Comparison of ENCODE assay signal across 43 cellular contexts in genomic region chr17:74595037-74595436, GRCh38. TPM values are rescaled to one million over a fixed set of nuclear protein-coding genes. Genes with fewer than 3 reads are reported as not detected.
"Had no signal": no experiment of that assay in that cellular context is flagged by ENCODE, and none has a peak within 500 bp of the region (broad histone marks: within the 10 kb centered on the region; RNA-seq: fewer than 3 reads in every experiment).

No MANE protein-coding gene starts in this region.

- H3K27ac ChIP-seq: adrenal gland, ascending aorta, body of pancreas, brain microvascular endothelial cell, breast epithelium, cardiac muscle cell had no signal

- ATAC-seq: activated naive CD4-positive, alpha-beta T cell treated with anti-CD3 and anti-CD28 coated beads, Interleukin-2, amount 50 U/mL, for 72 hours; activated naive CD8-positive, alpha-beta T cell treated with anti-CD3 and anti-CD28 coated beads, Interleukin-2, amount 50 U/mL, for 24 hours; activated T-cell treated with anti-CD3 and anti-CD28 coated beads, Interleukin-2, amount 50 U/mL, for 4 hours; activated T-cell treated with anti-CD3 and anti-CD28 coated beads, Interleukin-2, amount 50 U/mL, for 72 hours; activated T-helper 17 cell treated with anti-CD3 and anti-CD28 coated beads, Interleukin-2, amount 50 U/mL, for 72 hours; body of pancreas had no signal

- H3K4me3 ChIP-seq: adrenal gland, ascending aorta, body of pancreas, breast epithelium, cardiac muscle cell had no signal

- H3K4me3 Mint-ChIP-seq: activated naive CD4-positive, alpha-beta T cell treated with anti-CD3 and anti-CD28 coated beads for 36 hours; activated naive CD4-positive, alpha-beta T cell treated with anti-CD3 and anti-CD28 coated beads, Interleukin-2, amount 10 ng/mL, durations not matched to agents 7 days and 5 days; activated naive CD4-positive, alpha-beta T cell treated with anti-CD3 and anti-CD28 coated beads, Interleukin-2, amount 50 U/mL, for 24 hours; activated naive CD8-positive, alpha-beta T cell; activated naive CD8-positive, alpha-beta T cell treated with anti-CD3 and anti-CD28 coated beads for 36 hours; activated naive CD8-positive, alpha-beta T cell treated with anti-CD3 and anti-CD28 coated beads, Interleukin-2, amount 10 ng/mL, durations not matched to agents 7 days and 5 days; activated naive CD8-positive, alpha-beta T cell treated with anti-CD3 and anti-CD28 coated beads, Interleukin-2, amount 50 U/mL, for 24 hours; activated T-cell treated with anti-CD3 and anti-CD28 coated beads, Interleukin-2, amount 50 U/mL, for 24 hours; activated T-cell treated with anti-CD3 and anti-CD28 coated beads, Interleukin-2, amount 50 U/mL, for 4 hours; activated T-cell treated with anti-CD3 and anti-CD28 coated beads, Interleukin-2, amount 50 U/mL, for 72 hours; activated T-helper 1 cell treated with anti-CD3 and anti-CD28 coated beads, Interleukin-12 subunit alpha, Interleukin-12 subunit beta, Interleukin-2, Interleukin-4 antibody, amounts not matched to agents 30 ng/mL and 10 ng/mL and 1 ng/mL, durations not matched to agents 14 hours and 24 hours and 36 hours; activated T-helper 17 cell treated with anti-CD3 and anti-CD28 coated beads, Interleukin-2, amount 50 U/mL, for 72 hours; brain; central memory CD8-positive, alpha-beta T cell had no signal

- H3K9me3 ChIP-seq: adrenal gland, ascending aorta, body of pancreas, breast epithelium had no signal

- H3K36me3 ChIP-seq: adrenal gland, ascending aorta, brain microvascular endothelial cell, breast epithelium, cardiac muscle cell had no signal

- DNase-seq: activated effector memory CD4-positive, alpha-beta T cell treated with anti-CD3 and anti-CD28 coated beads, Interleukin-2, amount 50 U/mL, for 16 hours; activated effector memory CD4-positive, alpha-beta T cell treated with Interleukin-2 at 50 U/mL for 16 hours; activated gamma-delta T cell; activated gamma-delta T cell treated with Interleukin-2 at 50 U/mL for 16 hours; activated naive CD4-positive, alpha-beta T cell; activated naive CD4-positive, alpha-beta T cell treated with anti-CD3 and anti-CD28 coated beads for 36 hours; activated naive CD4-positive, alpha-beta T cell treated with anti-CD3 and anti-CD28 coated beads, Interleukin-2, amount 10 ng/mL, durations not matched to agents 7 days and 5 days; activated naive CD4-positive, alpha-beta T cell treated with anti-CD3 and anti-CD28 coated beads, Interleukin-2, amount 50 U/mL, for 16 hours; activated naive CD4-positive, alpha-beta T cell treated with Interleukin-2 at 50 U/mL for 16 hours; activated naive CD8-positive, alpha-beta T cell treated with anti-CD3 and anti-CD28 coated beads for 36 hours; activated naive CD8-positive, alpha-beta T cell treated with anti-CD3 and anti-CD28 coated beads, Interleukin-2, amount 10 ng/mL, durations not matched to agents 7 days and 5 days; activated naive CD8-positive, alpha-beta T cell treated with anti-CD3 and anti-CD28 coated beads, Interleukin-2, amount 50 U/mL, for 24 hours; activated T-cell treated with anti-CD3 and anti-CD28 coated beads, Interleukin-2, amount 50 U/mL, for 24 hours; activated T-cell treated with anti-CD3 and anti-CD28 coated beads, Interleukin-2, amount 50 U/mL, for 4 hours; activated T-cell treated with anti-CD3 and anti-CD28 coated beads, Interleukin-2, amount 50 U/mL, for 48 hours; activated T-cell treated with anti-CD3 and anti-CD28 coated beads, Interleukin-2, amount 50 U/mL, for 72 hours; adrenal gland; amniotic stem cell; amygdala; anterior cingulate cortex; aorta; body of pancreas; brain microvascular endothelial cell; caudate nucleus; central memory CD4-positive, alpha-beta T cell; cerebellar nuclear complex had no signal

- H3K27me3 ChIP-seq: ascending aorta, body of pancreas, brain microvascular endothelial cell, cardiac muscle cell had no signal

- FAIRE-seq: astrocyte, bronchial epithelial cell had no signal

- H3K4me1 ChIP-seq: adrenal gland, ascending aorta, body of pancreas, breast epithelium had no signal

- H3K4me1 Mint-ChIP-seq: central memory CD8-positive, alpha-beta T cell had no signal

- H3K9me3 Mint-ChIP-seq: activated naive CD4-positive, alpha-beta T cell treated with anti-CD3 and anti-CD28 coated beads for 36 hours; activated naive CD4-positive, alpha-beta T cell treated with anti-CD3 and anti-CD28 coated beads, Interleukin-2, amount 50 U/mL, for 24 hours; activated naive CD4-positive, alpha-beta T cell treated with anti-CD3 and anti-CD28 coated beads, Interleukin-2, amount 50 U/mL, for 72 hours; activated naive CD8-positive, alpha-beta T cell treated with anti-CD3 and anti-CD28 coated beads for 36 hours; activated naive CD8-positive, alpha-beta T cell treated with anti-CD3 and anti-CD28 coated beads, Interleukin-2, amount 10 ng/mL, durations not matched to agents 7 days and 5 days; activated naive CD8-positive, alpha-beta T cell treated with anti-CD3 and anti-CD28 coated beads, Interleukin-2, amount 50 U/mL, for 24 hours; activated T-cell treated with anti-CD3 and anti-CD28 coated beads, Interleukin-2, amount 50 U/mL, for 24 hours; activated T-cell treated with anti-CD3 and anti-CD28 coated beads, Interleukin-2, amount 50 U/mL, for 4 hours; activated T-helper 1 cell treated with anti-CD3 and anti-CD28 coated beads, Interleukin-12 subunit alpha, Interleukin-12 subunit beta, Interleukin-2, Interleukin-4 antibody, amounts not matched to agents 30 ng/mL and 10 ng/mL and 1 ng/mL, durations not matched to agents 14 hours and 24 hours and 36 hours; activated T-helper 17 cell treated with anti-CD3 and anti-CD28 coated beads, Interleukin-2, amount 50 U/mL, for 72 hours; activated T-helper 2 cell treated with anti-CD3 and anti-CD28 coated beads, Interferon-gamma antibody, Interleukin-2, Interleukin-4, amounts not matched to agents 10 μg/mL and 5 μg/mL and 100 μg/mL, durations not matched to agents 14 hours and 24 hours and 36 hours; central memory CD8-positive, alpha-beta T cell had no signal

- H3K27ac Mint-ChIP-seq: activated naive CD4-positive, alpha-beta T cell treated with anti-CD3 and anti-CD28 coated beads for 36 hours; activated naive CD4-positive, alpha-beta T cell treated with anti-CD3 and anti-CD28 coated beads, Interleukin-2, amount 10 ng/mL, durations not matched to agents 7 days and 5 days; activated naive CD4-positive, alpha-beta T cell treated with anti-CD3 and anti-CD28 coated beads, Interleukin-2, amount 50 U/mL, for 24 hours; activated naive CD4-positive, alpha-beta T cell treated with anti-CD3 and anti-CD28 coated beads, Interleukin-2, amount 50 U/mL, for 72 hours; activated naive CD8-positive, alpha-beta T cell; activated naive CD8-positive, alpha-beta T cell treated with anti-CD3 and anti-CD28 coated beads for 36 hours; activated naive CD8-positive, alpha-beta T cell treated with anti-CD3 and anti-CD28 coated beads, Interleukin-2, amount 10 ng/mL, durations not matched to agents 7 days and 5 days; activated naive CD8-positive, alpha-beta T cell treated with anti-CD3 and anti-CD28 coated beads, Interleukin-2, amount 50 U/mL, for 24 hours; activated T-cell treated with anti-CD3 and anti-CD28 coated beads, Interleukin-2, amount 50 U/mL, for 24 hours; activated T-cell treated with anti-CD3 and anti-CD28 coated beads, Interleukin-2, amount 50 U/mL, for 72 hours; activated T-helper 1 cell treated with anti-CD3 and anti-CD28 coated beads, Interleukin-12 subunit alpha, Interleukin-12 subunit beta, Interleukin-2, Interleukin-4 antibody, amounts not matched to agents 30 ng/mL and 10 ng/mL and 1 ng/mL, durations not matched to agents 14 hours and 24 hours and 36 hours; activated T-helper 17 cell treated with anti-CD3 and anti-CD28 coated beads, Interleukin-2, amount 50 U/mL, for 72 hours; activated T-helper 2 cell treated with anti-CD3 and anti-CD28 coated beads, Interferon-gamma antibody, Interleukin-2, Interleukin-4, amounts not matched to agents 10 μg/mL and 5 μg/mL and 100 μg/mL, durations not matched to agents 14 hours and 24 hours and 36 hours; brain had no signal

- H3K36me3 Mint-ChIP-seq: activated naive CD4-positive, alpha-beta T cell treated with anti-CD3 and anti-CD28 coated beads, Interleukin-2, amount 10 ng/mL, durations not matched to agents 7 days and 5 days; activated naive CD4-positive, alpha-beta T cell treated with anti-CD3 and anti-CD28 coated beads, Interleukin-2, amount 50 U/mL, for 24 hours; activated naive CD4-positive, alpha-beta T cell treated with anti-CD3 and anti-CD28 coated beads, Interleukin-2, amount 50 U/mL, for 72 hours; activated naive CD8-positive, alpha-beta T cell; activated naive CD8-positive, alpha-beta T cell treated with anti-CD3 and anti-CD28 coated beads for 36 hours; activated naive CD8-positive, alpha-beta T cell treated with anti-CD3 and anti-CD28 coated beads, Interleukin-2, amount 10 ng/mL, durations not matched to agents 7 days and 5 days; brain had no signal

RNA-seq across cellular contexts. Expression of gene CD300LD, which starts 3.0 kb away (rescaled TPM):
- total RNA-seq: activated naive CD4-positive, alpha-beta T cell treated with anti-CD3 and anti-CD28 coated beads for 36 hours; activated naive CD4-positive, alpha-beta T cell treated with anti-CD3 and anti-CD28 coated beads, Interleukin-2, amount 50 U/mL, for 72 hours; activated naive CD8-positive, alpha-beta T cell treated with anti-CD3 and anti-CD28 coated beads for 36 hours; activated naive CD8-positive, alpha-beta T cell treated with anti-CD3 and anti-CD28 coated beads, Interleukin-2, amount 10 ng/mL, durations not matched to agents 7 days and 5 days; activated T-cell treated with anti-CD3 and anti-CD28 coated beads, Interleukin-2, amount 50 U/mL, for 4 hours; activated T-helper 1 cell treated with anti-CD3 and anti-CD28 coated beads, Interleukin-12 subunit alpha, Interleukin-12 subunit beta, Interleukin-2, Interleukin-4 antibody, amounts not matched to agents 30 ng/mL and 10 ng/mL and 1 ng/mL, durations not matched to agents 14 hours and 24 hours and 36 hours; activated T-helper 17 cell treated with anti-CD3 and anti-CD28 coated beads, Interleukin-2, amount 50 U/mL, for 72 hours; activated T-helper 2 cell treated with anti-CD3 and anti-CD28 coated beads, Interferon-gamma antibody, Interleukin-2, Interleukin-4, amounts not matched to agents 10 μg/mL and 5 μg/mL and 100 μg/mL, durations not matched to agents 14 hours and 24 hours and 36 hours; adrenal gland; aorta; ascending aorta; astrocyte; body of pancreas; breast epithelium; bronchial epithelial cell; cardiac muscle cell; cardiac septum; cerebellum; chondrocyte had no signal
- polyA plus RNA-seq: adipose tissue, adrenal gland, cardiac muscle cell had no signal

RNA-seq across cellular contexts. Expression of gene CD300H, which starts 27.7 kb away (rescaled TPM):
- total RNA-seq: activated naive CD4-positive, alpha-beta T cell treated with anti-CD3 and anti-CD28 coated beads for 36 hours; activated naive CD4-positive, alpha-beta T cell treated with anti-CD3 and anti-CD28 coated beads, Interleukin-2, amount 50 U/mL, for 72 hours; activated naive CD8-positive, alpha-beta T cell treated with anti-CD3 and anti-CD28 coated beads for 36 hours; activated naive CD8-positive, alpha-beta T cell treated with anti-CD3 and anti-CD28 coated beads, Interleukin-2, amount 10 ng/mL, durations not matched to agents 7 days and 5 days; activated T-cell treated with anti-CD3 and anti-CD28 coated beads, Interleukin-2, amount 50 U/mL, for 4 hours; activated T-cell treated with anti-CD3 and anti-CD28 coated beads, Interleukin-2, amount 50 U/mL, for 72 hours; activated T-helper 1 cell treated with anti-CD3 and anti-CD28 coated beads, Interleukin-12 subunit alpha, Interleukin-12 subunit beta, Interleukin-2, Interleukin-4 antibody, amounts not matched to agents 30 ng/mL and 10 ng/mL and 1 ng/mL, durations not matched to agents 14 hours and 24 hours and 36 hours; activated T-helper 17 cell treated with anti-CD3 and anti-CD28 coated beads, Interleukin-2, amount 50 U/mL, for 72 hours; activated T-helper 2 cell treated with anti-CD3 and anti-CD28 coated beads, Interferon-gamma antibody, Interleukin-2, Interleukin-4, amounts not matched to agents 10 μg/mL and 5 μg/mL and 100 μg/mL, durations not matched to agents 14 hours and 24 hours and 36 hours; adrenal gland; aorta; ascending aorta; astrocyte; body of pancreas; bronchial epithelial cell; cardiac muscle cell; cardiac septum; cerebellum; chondrocyte had no signal
- polyA plus RNA-seq: adrenal gland, aorta, cardiac muscle cell had no signal

RNA-seq across cellular contexts. Expression of gene CD300E, which starts 28.5 kb away (rescaled TPM):
- total RNA-seq: activated naive CD4-positive, alpha-beta T cell treated with anti-CD3 and anti-CD28 coated beads for 36 hours; activated naive CD4-positive, alpha-beta T cell treated with anti-CD3 and anti-CD28 coated beads, Interleukin-2, amount 50 U/mL, for 72 hours; activated naive CD8-positive, alpha-beta T cell treated with anti-CD3 and anti-CD28 coated beads for 36 hours; activated naive CD8-positive, alpha-beta T cell treated with anti-CD3 and anti-CD28 coated beads, Interleukin-2, amount 10 ng/mL, durations not matched to agents 7 days and 5 days; activated T-cell treated with anti-CD3 and anti-CD28 coated beads, Interleukin-2, amount 50 U/mL, for 4 hours; activated T-cell treated with anti-CD3 and anti-CD28 coated beads, Interleukin-2, amount 50 U/mL, for 72 hours; activated T-helper 1 cell treated with anti-CD3 and anti-CD28 coated beads, Interleukin-12 subunit alpha, Interleukin-12 subunit beta, Interleukin-2, Interleukin-4 antibody, amounts not matched to agents 30 ng/mL and 10 ng/mL and 1 ng/mL, durations not matched to agents 14 hours and 24 hours and 36 hours; activated T-helper 17 cell treated with anti-CD3 and anti-CD28 coated beads, Interleukin-2, amount 50 U/mL, for 72 hours; activated T-helper 2 cell treated with anti-CD3 and anti-CD28 coated beads, Interferon-gamma antibody, Interleukin-2, Interleukin-4, amounts not matched to agents 10 μg/mL and 5 μg/mL and 100 μg/mL, durations not matched to agents 14 hours and 24 hours and 36 hours; astrocyte; body of pancreas; bronchial epithelial cell; cardiac muscle cell; cerebellum; chondrocyte had no signal
- polyA plus RNA-seq: cardiac muscle cell had no signal

RNA-seq across cellular contexts. Expression of gene CD300C, which starts 49.1 kb away (rescaled TPM):
- total RNA-seq: activated naive CD4-positive, alpha-beta T cell treated with anti-CD3 and anti-CD28 coated beads for 36 hours; activated naive CD8-positive, alpha-beta T cell treated with anti-CD3 and anti-CD28 coated beads for 36 hours; activated T-cell treated with anti-CD3 and anti-CD28 coated beads, Interleukin-2, amount 50 U/mL, for 4 hours; activated T-helper 2 cell treated with anti-CD3 and anti-CD28 coated beads, Interferon-gamma antibody, Interleukin-2, Interleukin-4, amounts not matched to agents 10 μg/mL and 5 μg/mL and 100 μg/mL, durations not matched to agents 14 hours and 24 hours and 36 hours; ascending aorta; bronchial epithelial cell; cerebellum; chondrocyte had no signal
